3 cellular contexts compared by ENCODE assay signal in genomic region chr9:116626762-116627161, GRCh38.
"Had no signal": no experiment of that assay in that cellular context is flagged by ENCODE, and none has a peak within 500 bp of the region (broad histone marks: within the 10 kb centered on the region; RNA-seq: fewer than 3 reads in every experiment).

No MANE protein-coding gene starts in this region.

- ATAC-seq: GM12878 had no signal

- H3K4me3 ChIP-seq: GM12878 had no signal

- DNase-seq: GDM1, GF-D8 had no signal
